ENCODE assay signal across 36 cellular contexts in the genomic region with DNA sequence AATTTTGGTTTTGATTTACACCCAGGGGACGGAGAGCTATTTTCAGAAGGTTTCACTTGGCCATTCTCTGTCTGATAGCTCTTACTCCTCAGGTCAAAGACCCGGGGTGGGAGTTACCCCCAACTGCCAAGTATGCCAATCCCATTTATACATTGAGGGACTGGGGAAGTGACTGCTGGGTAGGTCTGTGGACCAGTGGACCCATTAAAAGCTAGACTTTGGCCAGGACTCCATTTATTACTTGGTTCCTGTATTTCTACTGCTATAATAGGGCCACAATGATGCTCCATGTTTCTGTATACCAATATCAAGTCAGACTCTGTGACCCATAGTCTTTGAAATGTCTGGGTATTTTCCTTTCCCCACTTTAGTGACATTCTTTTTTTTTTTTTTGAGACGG.
"Had no signal": no experiment of that assay in that cellular context is flagged by ENCODE, and none has a peak within 500 bp of the region (broad histone marks: within the 10 kb centered on the region; RNA-seq: fewer than 3 reads in every experiment).

No MANE protein-coding gene starts in this region.

- H3K4me3 ChIP-seq: MG63 had no signal

- DNase-seq: Karpas-422, Kasumi-1, KBM-7, KG1, MG63, MM.1S, MV-4-11, NCI-H1048, NCI-H1092, NCI-H1092 treated with DMSO at 0.1 percent for 48 hours, NCI-H1105, NCI-H1105 treated with DMSO at 0.1 percent for 48 hours, NCI-H1417, NCI-H1417 treated with DMSO at 0.1 percent for 48 hours, NCI-H1436, NCI-H1436 treated with DMSO at 0.1 percent for 48 hours, NCI-H146, NCI-H1694, NCI-H1694 treated with DMSO at 0.1 percent for 48 hours, NCI-H187, NCI-H187 treated with DMSO at 0.1 percent for 48 hours, NCI-H1930, NCI-H2029, NCI-H2029 treated with DMSO at 0.1 percent for 48 hours, NCI-H2081, NCI-H2081 treated with DMSO at 0.1 percent for 48 hours, NCI-H2107, NCI-H2171, NCI-H2171 treated with DMSO at 0.1 percent for 48 hours, NCI-H2227 treated with DMSO at 0.1 percent for 48 hours, NCI-H226, NCI-H345, NCI-H446, NCI-H446 treated with DMSO at 0.1 percent for 48 hours, NCI-H510A had no signal

- H3K27ac ChIP-seq: KMS-11 had no signal

- H3K9me3 ChIP-seq: MG63 had no signal

- H3K36me3 ChIP-seq: MG63 had no signal

- H3K27me3 ChIP-seq: MG63 had no signal
